In genomic region chr14:89430271-89430620, GRCh38 we compare ENCODE assay signal across 8 cellular contexts. TPM values are rescaled to one million over a fixed set of nuclear protein-coding genes. Genes with fewer than 3 reads are reported as not detected.
A peak's percentile ranks its signal among the peaks of the same experiment; 100 is the strongest.
DNase-seq lines count a peak whose midpoint lies in the region; ATAC-seq, FAIRE-seq and TF ChIP-seq lines count a peak whose summit lies in the region.

No MANE protein-coding gene starts in this region.

- H3K27ac ChIP-seq in liver (ENCODE audit: low read depth in 1 of 2, low read length in 2 of 2) = peak overlapping the region; percentile 60 to 69
- no peak overlapping the region for H3K27ac ChIP-seq in HepG2 (ENCODE audit: extremely low read length, insufficient read depth, low read length)
- peak overlapping the region; percentile 80 for H3K27ac ChIP-seq in SK-N-MC
- H3K27ac ChIP-seq in layer of hippocampus (ENCODE audit: low read depth, low read length) = peak overlapping the region; percentile 81
- H3K27ac ChIP-seq in WERI-Rb-1 = no peak overlapping the region

- H3K9me3 ChIP-seq in liver (ENCODE audit: control insufficient read depth in 4 of 4, low read length in 3 of 4) = no peaks in the 10 kb centered on the region
- no peaks in the 10 kb centered on the region for H3K9me3 ChIP-seq in HepG2 (ENCODE audit: low read length)
- H3K9me3 ChIP-seq in SK-N-MC (ENCODE audit: low read depth, low read length) = no peaks in the 10 kb centered on the region
- H3K9me3 ChIP-seq in WERI-Rb-1 (ENCODE audit: severe bottlenecking) = no peaks in the 10 kb centered on the region

- no TSS peak for BruUV-seq in HepG2 (replicated peaks; lab: Mats Ljungman, UMichigan)

- no peak for TF ChIP-seq POLR2A in HepG2 (IDR thresholded peaks at IDR 0.05; ENCODE audit: insufficient read depth in 1 of 2, low read depth in 2 of 2, low read length in 2 of 2)

- peaks cover 8 to 30% (median 21%) of the 10 kb centered on the region in 4 donors for H3K4me1 ChIP-seq in liver (ENCODE audit: control insufficient read depth in 4 of 4, insufficient read depth in 4 of 4, low read length in 3 of 4)
- peaks cover 40% of the 10 kb centered on the region for H3K4me1 ChIP-seq in HepG2 (ENCODE audit: insufficient read depth, low read length)

- H3K36me3 ChIP-seq in liver (ENCODE audit: control insufficient read depth in 4 of 4, insufficient read depth in 3 of 4, low read depth in 1 of 4, low read length in 3 of 4) (no peaks in the 10 kb centered on the region), HepG2 (replicated peaks in 1 of 2; ENCODE audit: control insufficient read depth in 1 of 2, insufficient read depth in 2 of 2, low read length in 2 of 2) (no peaks in the 10 kb centered on the region), SK-N-MC (ENCODE audit: insufficient read depth, low read length) (no peaks in the 10 kb centered on the region), WERI-Rb-1 (no peaks in the 10 kb centered on the region)

- H4K20me1 ChIP-seq in HepG2 (ENCODE audit: insufficient read depth, low read length) = no peaks in the 10 kb centered on the region

- no peak overlapping the region for H2AFZ ChIP-seq in HepG2 (ENCODE audit: low read length)

- H3K79me2 ChIP-seq in HepG2 (ENCODE audit: insufficient read depth, low read length) = no peaks in the 10 kb centered on the region

- peak overlapping the region; percentile 9 to 41 (median 30) for H3K4me3 ChIP-seq in liver (ENCODE audit: low read depth in 1 of 3, low read length in 3 of 3)
- H3K4me3 ChIP-seq in HepG2 (replicated peaks in 1 of 3; ENCODE audit: insufficient read depth in 1 of 3, low read depth in 2 of 3, low read length in 3 of 3) = no peak overlapping the region
- peak overlapping the region; percentile 65 for H3K4me3 ChIP-seq in SK-N-MC
- no peak overlapping the region for H3K4me3 ChIP-seq in WERI-Rb-1 (ENCODE audit: low read depth, low read length)

- H3K27me3 ChIP-seq in liver (ENCODE audit: control insufficient read depth in 4 of 4, insufficient read depth in 4 of 4, low read length in 3 of 4) (no peaks in the 10 kb centered on the region), HepG2 (ENCODE audit: control insufficient read depth in 1 of 2, insufficient read depth in 2 of 2, low read length in 2 of 2) (no peaks in the 10 kb centered on the region), layer of hippocampus (ENCODE audit: control insufficient read depth, insufficient read depth, low read length) (no peaks in the 10 kb centered on the region), WERI-Rb-1 (ENCODE audit: insufficient read depth, low read depth, severe bottlenecking) (no peaks in the 10 kb centered on the region)

- in situ Hi-C loops in HepG2 (cut with HindIII; ENCODE audit: extremely low pct_ligation_motif_present, low pct_unique_long_range_greater_than_20kb) = no loop called here

- WGBS in liver = 9% methylated on average over 1 of the region's 1 CpG
- WGBS in HepG2 (ENCODE audit: low lambda C conversion rate) = 86% methylated on average over 1 of the region's 1 CpG

- no peak for DNase-seq in HepG2 (ENCODE audit: low spot score)
- DNase-seq in SK-N-MC (ENCODE audit: low read depth, low spot score) = no peak
- no peak for DNase-seq in WERI-Rb-1
- no peak for DNase-seq in stimulated activated CD4-positive, alpha-beta T cell treated with anti-CD3 and anti-CD28 coated beads, Interleukin-2, amount 100 ng/mL, for 48 hours

- POLR2A ChIA-PET in HepG2 (lab: Yijun Ruan, JAX) = no interaction called here

- FAIRE-seq in HepG2 (lab: Jason Lieb, UNC) = no peak

- TF ChIP-seq CTCF in liver (IDR thresholded peaks at IDR 0.05; ENCODE audit: low read depth, low read length, missing input control) = no peak
- no peak for TF ChIP-seq CTCF in HepG2 (CRISPR knock-in tag; IDR thresholded peaks at IDR 0.05)
- TF ChIP-seq CTCF in WERI-Rb-1 (IDR thresholded peaks at IDR 0.05; ENCODE audit: low read depth, low read length) = no peak

- intact Hi-C loops in HepG2 (cut with micrococcal nuclease; ENCODE audit: unreplicated experiment) = no loop called here

- ATAC-seq in HepG2 = no peak
- ATAC-seq in GM18868 (IDR thresholded peaks at IDR 0.05; ENCODE audit: unreplicated experiment) = no peak
- no peak for ATAC-seq in GM18870 (IDR thresholded peaks at IDR 0.05; ENCODE audit: unreplicated experiment)

- CTCF ChIA-PET in HepG2 (lab: Yijun Ruan, JAX; ENCODE audit: low intra/inter-chr PET ratio, low total read pairs) = no interaction called here

- TF ChIP-seq RAD21 in liver (IDR thresholded peaks at IDR 0.05) (no peak), HepG2 (CRISPR knock-in tag; IDR thresholded peaks at IDR 0.05) (no peak)

- peak overlapping the region; percentile 83 to 85 for H3K9ac ChIP-seq in liver (ENCODE audit: low read depth in 1 of 2, low read length in 2 of 2)
- H3K9ac ChIP-seq in HepG2 (ENCODE audit: insufficient read depth, low read depth, low read length) = no peak overlapping the region
- H3K9ac ChIP-seq in SK-N-MC (ENCODE audit: insufficient read length) = peak overlapping the region; percentile 54

- TF ChIP-seq EP300 in HepG2 (IDR thresholded peaks at IDR 0.05; ENCODE audit: low read depth in 2 of 2, low read length in 2 of 2) = no peak
- no peak for TF ChIP-seq EP300 in HepG2 (CRISPR knock-in tag; IDR thresholded peaks at IDR 0.05; ENCODE audit: borderline replicate concordance)

- H3K4me2 ChIP-seq in HepG2 (ENCODE audit: low read depth, low read length) = no peak overlapping the region

TF ChIP-seq in liver, 16 proteins besides CTCF, POLR2A, EP300 and RAD21:
- no peak for TF ChIP-seq MAX (IDR thresholded peaks at IDR 0.05)
- TF ChIP-seq HNF4G (IDR thresholded peaks at IDR 0.05) = no peak
- TF ChIP-seq FOXA2 (IDR thresholded peaks at IDR 0.05) = no peak

TF ChIP-seq in HepG2, 621 proteins besides CTCF, POLR2A, EP300 and RAD21 (continues in another document):
- TF ChIP-seq XBP1 (CRISPR knock-in tag; IDR thresholded peaks at IDR 0.05) (no peak), ARID5B (CRISPR knock-in tag; IDR thresholded peaks at IDR 0.05) (no peak)

RNA-seq across cellular contexts. Expression of gene FOXN3, which starts 13.2 kb away (rescaled TPM):
- total RNA-seq in liver (10 to 100 TPM; 37.7 to 44.8 TPM), HepG2 (2016; rRNA removed; fragmentation: Illumina TruSeq; extraction: Trizol) (32.4 and 42.4 TPM in 2 replicates)
- polyA plus RNA-seq in liver (10 to 100 TPM; 17.8 to 32.8 TPM), HepG2 (2011; rRNA removed) (64.7 and 70.2 TPM in 2 replicates)
- 21.8 and 24.1 TPM in 2 replicates for total RNA-seq in HepG2 (2016; cell fraction: cytosol; rRNA removed; fragmentation: Illumina TruSeq; extraction: Trizol; ENCODE audit: low read depth)
- total RNA-seq in HepG2 (2016; cell fraction: insoluble cytoplasmic fraction; rRNA removed; fragmentation: Illumina TruSeq; extraction: Trizol) = 31.8 and 34.4 TPM in 2 replicates
- total RNA-seq in HepG2 (2016; cell fraction: membrane; rRNA removed; fragmentation: Illumina TruSeq; extraction: Trizol) = 34.0 and 40.7 TPM in 2 replicates
- total RNA-seq in HepG2 (2016; cell fraction: nucleus; rRNA removed; fragmentation: Illumina TruSeq; extraction: Trizol) = 56.5 and 60.0 TPM in 2 replicates
- polyA plus RNA-seq in HepG2 (2011; cell fraction: cytosol; rRNA removed) = 47.5 and 57.5 TPM in 2 replicates
- 59.1 and 68.8 TPM in 2 replicates for polyA plus RNA-seq in HepG2 (2011; cell fraction: nucleus; rRNA removed)
- 75.4 and 83.5 TPM in 2 replicates for polyA plus RNA-seq in HepG2 (2012)
- 12.3 and 14.4 TPM in 2 replicates for polyA plus RNA-seq in HepG2 (2016; cell fraction: cytosol; fragmentation: Illumina TruSeq; extraction: Trizol; ENCODE audit: low read depth)
- 34.1 and 37.2 TPM in 2 replicates for polyA plus RNA-seq in HepG2 (2016; cell fraction: insoluble cytoplasmic fraction; fragmentation: Illumina TruSeq; extraction: Trizol; ENCODE audit: low read depth)
- 22.0 and 25.1 TPM in 2 replicates for polyA plus RNA-seq in HepG2 (2016; cell fraction: membrane; fragmentation: Illumina TruSeq; extraction: Trizol; ENCODE audit: low read depth)
- 26.9 and 29.4 TPM in 2 replicates for polyA plus RNA-seq in HepG2 (2016; cell fraction: nucleus; fragmentation: Illumina TruSeq; extraction: Trizol; ENCODE audit: insufficient read depth, low read depth)
- polyA minus RNA-seq in HepG2 (2011; rRNA and poly(A)+ RNA removed; ENCODE audit: low replicate concordance) = 33.5 and 214 TPM in 2 replicates
- 84.8 and 100 TPM in 2 replicates for polyA minus RNA-seq in HepG2 (2011; cell fraction: cytosol; rRNA and poly(A)+ RNA removed)
- 187 and 226 TPM in 2 replicates for polyA minus RNA-seq in HepG2 (2011; cell fraction: nucleus; rRNA and poly(A)+ RNA removed)

Comparison
In these comparisons a context has a peak if more than half of its experiments do, and no peak if none do; other contexts are left out.
1. H3K27ac ChIP-seq: peak in liver (2 of 2), SK-N-MC (single experiment) and layer of hippocampus (single experiment); none in HepG2 (single experiment) and WERI-Rb-1 (single experiment).
2. H3K4me3 ChIP-seq: peak in liver (3 of 3) and SK-N-MC (single experiment); none in HepG2 (0 of 3) and WERI-Rb-1 (single experiment).